ENCODE assay signal across 8 cellular contexts in genomic region chr6:87832025-87832825, GRCh38.
DNase-seq lines count a peak whose midpoint lies in the region; ATAC-seq, FAIRE-seq and TF ChIP-seq lines count a peak whose summit lies in the region.
"Had no signal": no experiment of that assay in that cellular context is flagged by ENCODE, and none has a peak within 500 bp of the region (broad histone marks: within the 10 kb centered on the region; RNA-seq: fewer than 3 reads in every experiment).

No MANE protein-coding gene starts in this region.

- H3K36me3 Mint-ChIP-seq in natural killer cell treated with Interleukin-12 subunit alpha and Interleukin-12 subunit beta and Interleukin-15 and Interleukin-18, amount 100 ng/mL, for 72 hours, result no peaks in the 10 kb centered on the region

- H3K4me3 Mint-ChIP-seq in natural killer cell treated with Interleukin-12 subunit alpha and Interleukin-12 subunit beta and Interleukin-15 and Interleukin-18, amount 100 ng/mL, for 72 hours, result peak overlapping the region; percentile 76

- peak overlapping the region in 10 of 59 donors; percentile 2 to 80 (median 36) for H3K27ac ChIP-seq in dorsolateral prefrontal cortex
- H3K27ac ChIP-seq: epithelial cell of prostate had no signal

- no peaks in the 10 kb centered on the region for H3K9me3 Mint-ChIP-seq in natural killer cell treated with Interleukin-12 subunit alpha and Interleukin-12 subunit beta and Interleukin-15 and Interleukin-18, amount 100 ng/mL, for 72 hours

- H3K4me3 ChIP-seq in dorsolateral prefrontal cortex, result peak overlapping the region in 58 of 59 donors; percentile 25 to 68 (median 50)

- H3K27ac Mint-ChIP-seq in natural killer cell treated with Interleukin-12 subunit alpha and Interleukin-12 subunit beta and Interleukin-15 and Interleukin-18, amount 100 ng/mL, for 72 hours, result peak overlapping the region; percentile 10 to 79

- peaks cover 6 to 7% of the 10 kb centered on the region in 2 donors for H3K27me3 Mint-ChIP-seq in natural killer cell treated with Interleukin-12 subunit alpha and Interleukin-12 subunit beta and Interleukin-15 and Interleukin-18, amount 100 ng/mL, for 72 hours

- peaks cover 0 to 11% of the 10 kb centered on the region in 2 donors for H3K4me1 Mint-ChIP-seq in natural killer cell treated with Interleukin-12 subunit alpha and Interleukin-12 subunit beta and Interleukin-15 and Interleukin-18, amount 100 ng/mL, for 72 hours (ENCODE audit: low read depth in 2 of 2)

- FAIRE-seq in G401.6 (lab: Jason Lieb, UNC) (peak; percentile 73), HTR-8/SVneo (lab: Jason Lieb, UNC) (no peak)

- DNase-seq in HTR-8/SVneo (ENCODE audit: insufficient read length, low spot score) (peak; percentile 13), RPMI8226 (peak; percentile 35), dorsolateral prefrontal cortex (no peak)
- DNase-seq in natural killer cell treated with Interleukin-12 subunit alpha and Interleukin-12 subunit beta and Interleukin-15 and Interleukin-18, amount 100 ng/mL, for 72 hours (ENCODE audit: low spot score), result no peak
- no peak for DNase-seq in activated effector memory CD4-positive, alpha-beta T cell treated with anti-CD3 and anti-CD28 coated beads, Interleukin-2, amount 50 U/mL, for 16 hours

- ATAC-seq in GM21423 (IDR thresholded peaks at IDR 0.05; ENCODE audit: unreplicated experiment), result peak; percentile 70
- peak in 1 of 2 donors; percentile 64 for ATAC-seq in natural killer cell treated with Interleukin-12 subunit alpha and Interleukin-12 subunit beta and Interleukin-15 and Interleukin-18, amount 100 ng/mL, for 72 hours

- peak in 54 of 56 donors; percentile 30 to 72 (median 48) for TF ChIP-seq CTCF in dorsolateral prefrontal cortex (IDR thresholded peaks at IDR 0.05 in 54 of 56, conservative IDR thresholded peaks at IDR 0.05 in 2 of 56; ENCODE audit: low read depth in 1 of 56, partially characterized antibody in 56 of 56)

- H3K27me3 ChIP-seq in dorsolateral prefrontal cortex, result no peaks in the 10 kb centered on the region

- intact Hi-C loops in dorsolateral prefrontal cortex (cut with DNase I), result no loop called here

Comparison
In these comparisons a context has a peak if more than half of its experiments do, and no peak if none do; other contexts are left out.
1. DNase-seq: peak in HTR-8/SVneo (single experiment) and RPMI8226 (single experiment); none in dorsolateral prefrontal cortex (0 of 10), natural killer cell treated with Interleukin-12 subunit alpha and Interleukin-12 subunit beta and Interleukin-15 and Interleukin-18, amount 100 ng/mL, for 72 hours (single experiment) and activated effector memory CD4-positive, alpha-beta T cell treated with anti-CD3 and anti-CD28 coated beads, Interleukin-2, amount 50 U/mL, for 16 hours (single experiment).